9 cellular contexts compared by ENCODE assay signal in the genomic region with DNA sequence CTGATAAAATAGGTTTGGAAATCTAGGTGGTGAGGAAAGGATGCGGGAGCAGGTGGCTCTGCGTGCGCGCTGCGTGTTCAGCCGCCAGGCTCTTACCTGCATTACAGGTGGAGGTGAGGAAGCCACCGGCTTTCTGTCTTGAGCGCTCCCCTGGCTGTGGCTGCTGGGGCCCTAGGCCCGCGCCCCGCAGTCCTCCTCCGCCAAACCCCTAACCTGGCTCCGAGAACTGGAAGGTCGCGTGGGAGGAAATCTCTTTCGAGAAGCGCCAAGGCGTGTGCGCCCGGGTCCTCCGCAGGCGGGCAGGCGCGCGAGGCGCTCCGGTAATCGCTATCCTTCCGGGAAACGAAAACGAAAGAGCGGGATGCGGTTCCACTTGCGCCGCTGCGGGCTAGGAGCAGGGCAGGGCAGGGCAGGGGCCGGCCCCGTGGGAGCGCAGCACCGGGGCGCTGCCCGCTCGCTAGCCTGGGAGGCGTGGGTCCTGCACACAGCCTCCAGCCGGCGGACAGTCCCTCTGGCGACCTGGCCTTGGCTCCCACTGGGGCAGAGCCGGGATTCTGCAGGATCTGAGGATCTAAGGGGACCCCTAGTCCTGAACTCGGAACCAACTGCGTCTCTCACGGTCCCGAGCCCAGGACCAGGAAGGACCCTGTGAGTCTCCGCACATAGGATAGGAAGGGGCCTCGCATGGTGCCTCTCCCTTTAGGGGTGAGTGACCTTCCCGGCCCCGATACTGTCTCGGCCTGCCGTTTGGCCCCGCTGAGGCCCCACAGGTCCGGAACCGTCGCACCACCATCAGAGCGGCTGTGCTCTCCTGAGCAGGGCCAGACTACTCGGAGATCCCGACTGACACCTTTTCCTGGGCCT. TPM values are rescaled to one million over a fixed set of nuclear protein-coding genes. Genes with fewer than 3 reads are reported as not detected.
A peak's percentile ranks its signal among the peaks of the same experiment; 100 is the strongest.
DNase-seq lines count a peak whose midpoint lies in the region; TF ChIP-seq lines count a peak whose summit lies in the region.
"Had no signal": no experiment of that assay in that cellular context is flagged by ENCODE, and none has a peak within 500 bp of the region (broad histone marks: within the 10 kb centered on the region; RNA-seq: fewer than 3 reads in every experiment).

A gene (minus strand): TSS at position 230 of the 864 bp plus-strand sequence. CDS start 128 bp downstream, at position 102.

- H3K79me2 ChIP-seq in smooth muscle cell (ENCODE audit: low read depth): no peaks in the 10 kb centered on the region

- peaks cover 5% of the 10 kb centered on the region for H3K4me1 ChIP-seq in iPS-15b (ENCODE audit: control insufficient read depth, insufficient read depth, low read length)
- no peaks in the 10 kb centered on the region for H3K4me1 ChIP-seq in smooth muscle cell (ENCODE audit: low read depth)

- no peak within 1 kb of the TSS for H3K27ac ChIP-seq in smooth muscle cell (ENCODE audit: low read depth)

- no peaks in the 10 kb centered on the region for H3K9me3 ChIP-seq in iPS-15b (ENCODE audit: control insufficient read depth, insufficient read depth, low read length)
- no peaks in the 10 kb centered on the region for H3K9me3 ChIP-seq in smooth muscle cell (replicated peaks; ENCODE audit: low read depth)

- H3K36me3 ChIP-seq in iPS-15b (ENCODE audit: control insufficient read depth, insufficient read depth, low read length) (no peaks in the 10 kb centered on the region), smooth muscle cell (ENCODE audit: low read depth) (no peaks in the 10 kb centered on the region)

- H3K9ac ChIP-seq in iPS-15b (ENCODE audit: low read depth, low read length) (peak within 1 kb of the TSS; percentile 74), smooth muscle cell (ENCODE audit: low read depth) (peak within 1 kb of the TSS; percentile 39)

- no peaks in the 10 kb centered on the region for H4K20me1 ChIP-seq in smooth muscle cell (ENCODE audit: low read depth)

- H3K4me3 ChIP-seq in GM12865 (ENCODE audit: low read depth, low read length) (peak within 1 kb of the TSS; percentile 43), iPS-15b (ENCODE audit: low read depth, low read length) (peak within 1 kb of the TSS; percentile 52), smooth muscle cell (peak within 1 kb of the TSS; percentile 52)

- peak within 1 kb of the TSS; percentile 88 for H2AFZ ChIP-seq in smooth muscle cell (ENCODE audit: low read depth)

- no peak for TF ChIP-seq CTCF in GM12865 (IDR thresholded peaks at IDR 0.05; ENCODE audit: insufficient read depth, low read depth, low read length, missing control alignments)
- TF ChIP-seq CTCF in smooth muscle cell (IDR thresholded peaks at IDR 0.05; ENCODE audit: borderline replicate concordance, insufficient read depth, poor library complexity, severe bottlenecking): no peak

- in situ Hi-C loops in G401 (cut with HindIII; ENCODE audit: low sequenced_read_pairs): no loop called here

- DNase-seq in GM12865 (ENCODE audit: low read depth) (peak; percentile 52), RPMI7951 (ENCODE audit: low read depth) (peak; percentile 33), amniotic epithelial cell (ENCODE audit: low read depth) (peak; percentile 15), smooth muscle cell (lab: John Stamatoyannopoulos, UW; ENCODE audit: unreplicated experiment) (no peak), D341Med (ENCODE audit: low spot score) (no peak), MV-4-11 (lab: John Stamatoyannopoulos, UW) (no peak), G401 (ENCODE audit: low spot score) (no peak)

- H3K27me3 ChIP-seq in iPS-15b (ENCODE audit: control insufficient read depth, insufficient read depth, low read length) (peaks cover 50% of the 10 kb centered on the region), smooth muscle cell (ENCODE audit: low read depth) (peaks cover 67% of the 10 kb centered on the region)

- 12% methylated on average over 58 of the region's 65 CpGs for WGBS in smooth muscle cell (ENCODE audit: low lambda C conversion rate)

- H3F3A ChIP-seq in smooth muscle cell (ENCODE audit: low read depth): no peaks in the 10 kb centered on the region

- H3K4me2 ChIP-seq in smooth muscle cell: peak within 1 kb of the TSS; percentile 87

RNA-seq across cellular contexts. Expression of the gene that starts here (rescaled TPM):
- 0.24 and 0.39 TPM in 2 replicates for total RNA-seq in RPMI7951 (2014; rRNA removed; shearing (Covaris generic))
- total RNA-seq in smooth muscle cell: 0.18 TPM in 1 of 2 replicates, not detected in the other
- polyA plus RNA-seq in smooth muscle cell: 0.83 and 1.2 TPM in 2 replicates
- 1.7 and 2.7 TPM in 2 replicates for total RNA-seq in G401 (2014; rRNA removed; shearing (Covaris generic))
- total RNA-seq: SK-MEL-5 had no signal

Comparison
In these comparisons a context has a peak if more than half of its experiments do, and no peak if none do; other contexts are left out.
1. Peak in DNase-seq in RPMI7951; RNA of the gene not detected or under 1 TPM.
2. DNase-seq: peak in GM12865 (single experiment) and amniotic epithelial cell (single experiment); none in smooth muscle cell (single experiment), D341Med (single experiment), MV-4-11 (single experiment) and G401 (single experiment).
3. Peak in every context shown above with its lines, with median percentiles within 50 percentile points of each other: H3K4me3 ChIP-seq.